ENCODE assay signal across 5 cellular contexts in the genomic region with DNA sequence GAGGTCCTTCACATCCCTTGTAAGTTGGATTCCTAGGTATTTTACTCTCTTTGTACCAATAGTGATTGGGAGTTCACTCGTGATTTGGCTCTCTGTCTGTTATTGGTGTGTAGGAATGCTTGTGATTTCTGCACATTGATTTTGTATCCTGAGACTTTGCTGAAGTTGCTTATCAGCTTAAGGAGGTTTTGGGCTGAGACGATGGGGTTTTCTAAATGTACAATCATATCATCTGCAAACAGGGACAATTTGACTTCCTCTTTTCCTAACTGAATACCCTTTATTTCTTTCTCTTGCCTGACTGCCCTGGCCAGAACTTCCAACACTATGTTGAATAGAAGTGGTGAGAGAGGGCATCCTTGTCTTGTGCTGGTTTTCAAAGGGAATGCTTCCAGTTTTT. TPM values are rescaled to one million over a fixed set of nuclear protein-coding genes. Genes with fewer than 3 reads are reported as not detected.
DNase-seq lines count a peak whose midpoint lies in the region; ATAC-seq, FAIRE-seq and TF ChIP-seq lines count a peak whose summit lies in the region.
"Not testable (repeated sequence)": the region's sequence is repeated elsewhere in the genome, so short reads cannot be mapped to it uniquely, and the experiment has no call there.

No MANE protein-coding gene starts in this region.

- peak overlapping the region; percentile 7 for H3K4me3 Mint-ChIP-seq in T-helper 17 cell
- not testable (repeated sequence) for H3K4me3 Mint-ChIP-seq in immature natural killer cell, memory B cell, natural killer cell

- not testable (repeated sequence) for TF ChIP-seq POLR2A in K562 (conservative IDR thresholded peaks at IDR 0.05)

- not testable (repeated sequence) for H3K4me1 Mint-ChIP-seq in T-helper 17 cell, memory B cell
- peaks cover 56 to 85% of the 10 kb centered on the region in 2 donors for H3K4me1 Mint-ChIP-seq in immature natural killer cell
- peaks cover 67% of the 10 kb centered on the region in 2 donors for H3K4me1 Mint-ChIP-seq in natural killer cell

- WGBS in K562 (ENCODE audit: insufficient coverage, low coverage, missing lambda C conversion rate), result 0% methylated on average over 2 of the region's 2 CpGs

- H3K9me3 ChIP-seq in T-helper 17 cell (ENCODE audit: control insufficient read depth, low read length, poor library complexity, severe bottlenecking); K562 (replicated peaks; ENCODE audit: control insufficient read depth, insufficient read depth, low read depth, low read length): not testable (repeated sequence)

- H3K4me1 ChIP-seq in K562 (replicated peaks in 1 of 2; ENCODE audit: control insufficient read depth in 2 of 2, insufficient read depth in 2 of 2, low read length in 2 of 2), result not testable (repeated sequence)

- POLR2A ChIA-PET in K562 (lab: Yijun Ruan, JAX), result not testable (repeated sequence)

- H3K27ac Mint-ChIP-seq in T-helper 17 cell, result not testable (repeated sequence)
- H3K27ac Mint-ChIP-seq in immature natural killer cell, result peak overlapping the region in 5 of 6 donors; percentile 40 to 76 (median 65)
- H3K27ac Mint-ChIP-seq in memory B cell, result peak overlapping the region; percentile 32
- H3K27ac Mint-ChIP-seq in natural killer cell, result peak overlapping the region; percentile 70 to 88

- not testable (repeated sequence) for H3K27me3 ChIP-seq in K562 (ENCODE audit: control insufficient read depth in 2 of 2, insufficient read depth in 2 of 2, low read length in 2 of 2)

- H4K20me1 ChIP-seq in K562 (replicated peaks; ENCODE audit: control insufficient read depth, insufficient read depth, low read length), result not testable (repeated sequence)

- not testable (repeated sequence) for ATAC-seq in T-helper 17 cell; K562; memory B cell (ENCODE audit: low read depth); natural killer cell

- TF ChIP-seq CTCF in K562 (IDR thresholded peaks at IDR 0.05 in 2 of 3, conservative IDR thresholded peaks at IDR 0.05 in 1 of 3; ENCODE audit: insufficient read depth in 2 of 3, low read depth in 1 of 3, low read length in 3 of 3); natural killer cell (IDR thresholded peaks at IDR 0.05): not testable (repeated sequence)

- not testable (repeated sequence) for H3K4me2 ChIP-seq in K562 (ENCODE audit: insufficient read depth, low read length)

- not testable (repeated sequence) for TF ChIP-seq EP300 in K562 (IDR thresholded peaks at IDR 0.05; ENCODE audit: low read length)

- H2AFZ ChIP-seq in K562 (ENCODE audit: low read depth, low read length), result not testable (repeated sequence)

- not testable (repeated sequence) for TF ChIP-seq RAD21 in K562 (CRISPR knock-in tag; conservative IDR thresholded peaks at IDR 0.05 in 1 of 2, IDR thresholded peaks at IDR 0.05 in 1 of 2)

- H3K36me3 ChIP-seq in K562 (ENCODE audit: control insufficient read depth, insufficient read depth, low read length), result not testable (repeated sequence)

- in situ Hi-C loops in K562 (cut with MboI), result not testable (repeated sequence)

- H3K27ac ChIP-seq in K562 (ENCODE audit: extremely low read depth, low read depth, low read length), result not testable (repeated sequence)

- H3K9me1 ChIP-seq in K562 (ENCODE audit: control insufficient read depth, insufficient read depth, low read length), result not testable (repeated sequence)

- CTCF ChIA-PET in K562 (lab: Yijun Ruan, JAX; ENCODE audit: low intra/inter-chr PET ratio), result not testable (repeated sequence)

- BruUV-seq in K562 (replicated peaks; lab: Mats Ljungman, UMichigan), result not testable (repeated sequence)

- not testable (repeated sequence) for H3K27me3 Mint-ChIP-seq in T-helper 17 cell; immature natural killer cell (ENCODE audit: low read depth in 3 of 3); memory B cell; natural killer cell (ENCODE audit: low read depth in 2 of 2)

- not testable (repeated sequence) for H3K79me2 ChIP-seq in K562 (ENCODE audit: control insufficient read depth, insufficient read depth, low read length)

- not testable (repeated sequence) for FAIRE-seq in K562 (lab: Jason Lieb, UNC)

- not testable (repeated sequence) for H3K9me3 Mint-ChIP-seq in immature natural killer cell, memory B cell, natural killer cell

- not testable (repeated sequence) for H3K36me3 Mint-ChIP-seq in T-helper 17 cell (ENCODE audit: low read depth); natural killer cell
- H3K36me3 Mint-ChIP-seq in immature natural killer cell (peaks cover 6 to 25% (median 12%) of the 10 kb centered on the region in 3 donors), memory B cell (peaks cover 16% of the 10 kb centered on the region)

- not testable (repeated sequence) for H3K9ac ChIP-seq in K562 (ENCODE audit: insufficient read depth in 1 of 2, low read depth in 2 of 2, low read length in 2 of 2)

- DNase-seq in T-helper 17 cell; K562 (ENCODE audit: extremely low read depth in 1 of 4, low spot score in 3 of 4); immature natural killer cell; memory B cell (ENCODE audit: low spot score in 2 of 2); natural killer cell: not testable (repeated sequence)

- intact Hi-C loops in K562 (cut with micrococcal nuclease); natural killer cell (cut with micrococcal nuclease): not testable (repeated sequence)

- not testable (repeated sequence) for H3K4me3 ChIP-seq in K562

TF ChIP-seq in K562, 482 proteins besides CTCF, POLR2A, EP300 and RAD21:
- TF ChIP-seq KDM1A (IDR thresholded peaks at IDR 0.05) (peak; percentile 81 to 83), SMARCA4 (IDR thresholded peaks at IDR 0.05) (peak; percentile 56; the same call in 1 of the 2 replicates), TCF3 (CRISPR knock-in tag; IDR thresholded peaks at IDR 0.05) (peak; percentile 57; the same call in 1 of the 2 replicates), HDAC2 (IDR thresholded peaks at IDR 0.05) (peak; percentile 67; the same call in 1 of the 2 replicates), ARID1B (IDR thresholded peaks at IDR 0.05) (peak; percentile 75), CBFA2T3 (IDR thresholded peaks at IDR 0.05) (peak; percentile 54), SOX6 (IDR thresholded peaks at IDR 0.05) (peak; percentile 60; the same call in 1 of the 2 replicates), HDAC1 (IDR thresholded peaks at IDR 0.05) (peak in 1 of 2 experiments; percentile 70; a peak in 1 of 4 replicates), SMARCE1 (IDR thresholded peaks at IDR 0.05) (peak; percentile 69; the same call in 1 of the 2 replicates), TAL1 (IDR thresholded peaks at IDR 0.05) (peak; percentile 45)

RNA-seq across cellular contexts. Expression of gene TFDP2, which starts 12.3 kb away (rescaled TPM):
- total RNA-seq in T-helper 17 cell, result 10 to 100 TPM; 22.1 to 31.9 TPM
- total RNA-seq in K562 (2011; cell fraction: chromatin; rRNA removed; ENCODE audit: low replicate concordance), result 61.9 and 200 TPM in 2 replicates
- total RNA-seq in K562 (2011; cell fraction: nucleolus; rRNA removed), result 25.8 and 27.7 TPM in 2 replicates
- total RNA-seq in K562 (2011; cell fraction: nucleoplasm; rRNA removed), result 45.5 and 66.3 TPM in 2 replicates
- 99.8 and 119 TPM in 2 replicates for total RNA-seq in K562 (2014; rRNA removed)
- 126 and 158 TPM in 2 replicates for total RNA-seq in K562 (2014; rRNA removed; fragmentation: Illumina TruSeq; extraction: Trizol)
- total RNA-seq in K562 (2015; rRNA removed; fragmentation: Illumina TruSeq; extraction: Trizol), result 98.5 and 109 TPM in 2 replicates
- total RNA-seq in K562 (2021), result 95.6 and 97.6 TPM in 2 replicates
- 127 and 179 TPM in 2 replicates for polyA plus RNA-seq in K562 (2011; rRNA removed)
- polyA plus RNA-seq in K562 (2011; cell fraction: cytosol; rRNA removed), result 39.6 and 64.3 TPM in 2 replicates
- 38.0 and 64.1 TPM in 2 replicates for polyA plus RNA-seq in K562 (2011; cell fraction: nucleus; rRNA removed)
- polyA plus RNA-seq in K562 (2012), result 54.6 and 70.7 TPM in 2 replicates
- polyA plus RNA-seq in K562 (2014; fragmentation: Illumina TruSeq; extraction: Trizol), result 121 and 160 TPM in 2 replicates
- polyA plus RNA-seq in K562 (2014; fragmentation: Nextera tagmentation; extraction: Ambion mirVana), result 100 to 1,000 TPM; 132 to 166 TPM
- polyA plus RNA-seq in K562 (2014; rRNA removed), result 82.9 and 119 TPM in 2 replicates
- 73.8 and 88.9 TPM in 2 replicates for polyA minus RNA-seq in K562 (2011; rRNA and poly(A)+ RNA removed)
- polyA minus RNA-seq in K562 (2011; cell fraction: cytosol; rRNA and poly(A)+ RNA removed), result 17.8 and 27.1 TPM in 2 replicates
- polyA minus RNA-seq in K562 (2011; cell fraction: nucleus; rRNA and poly(A)+ RNA removed), result 19.3 and 30.1 TPM in 2 replicates
- 100 to 1,000 TPM in 1 of 3 donors, 10 to 100 TPM in 2; 53.5 to 142 (median 96.2) TPM for polyA plus RNA-seq in immature natural killer cell
- 100 to 1,000 TPM; 134 to 154 (median 142) TPM for total RNA-seq in natural killer cell
